Comparison of ENCODE assay signal across 15 cellular contexts in the genomic region with DNA sequence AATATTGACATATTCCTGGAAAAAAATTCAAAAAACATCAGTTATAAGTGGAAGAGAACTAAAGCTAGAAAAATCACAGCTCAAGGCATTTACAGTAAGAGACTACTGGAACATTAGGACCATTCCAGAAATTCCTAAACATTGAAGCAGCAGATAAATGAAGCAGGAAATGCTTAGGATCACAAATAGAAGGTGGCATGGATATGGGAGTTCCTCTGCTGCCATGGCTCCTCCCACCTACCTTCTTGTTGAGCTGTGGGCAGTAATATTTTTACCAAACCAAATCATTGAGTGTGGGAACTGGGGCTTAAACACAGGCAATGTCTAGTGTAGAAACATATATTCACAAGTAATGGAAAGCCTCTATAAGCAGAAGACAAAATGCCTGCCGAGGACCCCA.
"Had no signal": no experiment of that assay in that cellular context is flagged by ENCODE, and none has a peak within 500 bp of the region (broad histone marks: within the 10 kb centered on the region; RNA-seq: fewer than 3 reads in every experiment).

No MANE protein-coding gene starts in this region.

- H3K36me3 ChIP-seq: adrenal gland, right atrium auricular region, upper lobe of right lung, WERI-Rb-1 had no signal

- H3K27ac ChIP-seq: adrenal gland, body of pancreas, right atrium auricular region, upper lobe of right lung, WERI-Rb-1 had no signal

- H3K27me3 ChIP-seq: adrenal gland, body of pancreas, right atrium auricular region, upper lobe of right lung had no signal

- DNase-seq: activated CD4-positive, alpha-beta memory T cell treated with anti-CD3 and anti-CD28 coated beads, Interleukin-2, amount 10 ng/mL, durations not matched to agents 7 days and 5 days; activated CD4-positive, alpha-beta T cell treated with anti-CD3 and anti-CD28 coated beads for 36 hours; activated effector memory CD4-positive, alpha-beta T cell treated with Interleukin-2 at 50 U/mL for 16 hours; activated T-cell treated with anti-CD3 and anti-CD28 coated beads, Interleukin-2, amount 50 U/mL, for 4 hours; adrenal gland; body of pancreas; central memory CD4-positive, alpha-beta T cell; cortex of kidney; effector memory CD4-positive, alpha-beta T cell; occipital lobe; small intestine; T-helper 17 cell; upper lobe of right lung; WERI-Rb-1 had no signal

- H3K4me3 ChIP-seq: adrenal gland, body of pancreas, right atrium auricular region, upper lobe of right lung had no signal

- ATAC-seq: activated CD4-positive, alpha-beta T cell treated with anti-CD3 and anti-CD28 coated beads for 36 hours; activated T-cell treated with anti-CD3 and anti-CD28 coated beads, Interleukin-2, amount 50 U/mL, for 4 hours; body of pancreas; T-helper 17 cell; upper lobe of right lung had no signal

- H3K9me3 ChIP-seq: adrenal gland, body of pancreas, right atrium auricular region, upper lobe of right lung had no signal

- H3K4me1 ChIP-seq: adrenal gland, body of pancreas, right atrium auricular region, upper lobe of right lung had no signal
